Comparison of ENCODE assay signal across 7 cellular contexts in genomic region chr1:121224714-121225113, GRCh38. TPM values are rescaled to one million over a fixed set of nuclear protein-coding genes. Genes with fewer than 3 reads are reported as not detected.
DNase-seq lines count a peak whose midpoint lies in the region; ATAC-seq lines count a peak whose summit lies in the region.
"Not testable (repeated sequence)": the region's sequence is repeated elsewhere in the genome, so short reads cannot be mapped to it uniquely, and the experiment has no call there.

No MANE protein-coding gene starts in this region.

- not testable (repeated sequence) for H3K4me1 Mint-ChIP-seq in activated naive CD8-positive, alpha-beta T cell treated with anti-CD3 and anti-CD28 coated beads, Interleukin-2, amount 10 ng/mL, durations not matched to agents 7 days and 5 days; memory B cell

- H3K9me3 Mint-ChIP-seq in activated naive CD8-positive, alpha-beta T cell treated with anti-CD3 and anti-CD28 coated beads, Interleukin-2, amount 10 ng/mL, durations not matched to agents 7 days and 5 days; memory B cell: not testable (repeated sequence)

- DNase-seq in activated naive CD8-positive, alpha-beta T cell treated with anti-CD3 and anti-CD28 coated beads, Interleukin-2, amount 10 ng/mL, durations not matched to agents 7 days and 5 days; memory B cell (ENCODE audit: low spot score in 2 of 2): not testable (repeated sequence)

- not testable (repeated sequence) for H3K27ac Mint-ChIP-seq in activated naive CD8-positive, alpha-beta T cell treated with anti-CD3 and anti-CD28 coated beads, Interleukin-2, amount 10 ng/mL, durations not matched to agents 7 days and 5 days
- peak overlapping the region; percentile 81 for H3K27ac Mint-ChIP-seq in memory B cell

- not testable (repeated sequence) for H3K36me3 Mint-ChIP-seq in activated naive CD8-positive, alpha-beta T cell treated with anti-CD3 and anti-CD28 coated beads, Interleukin-2, amount 10 ng/mL, durations not matched to agents 7 days and 5 days; memory B cell

- POLR2A ChIA-PET in activated naive CD8-positive, alpha-beta T cell treated with anti-CD3 and anti-CD28 coated beads, Interleukin-2, amount 10 ng/mL, durations not matched to agents 7 days and 5 days (lab: Charles Lee), result not testable (repeated sequence)

- not testable (repeated sequence) for H3K4me3 Mint-ChIP-seq in activated naive CD8-positive, alpha-beta T cell treated with anti-CD3 and anti-CD28 coated beads, Interleukin-2, amount 10 ng/mL, durations not matched to agents 7 days and 5 days
- peak overlapping the region; percentile 16 for H3K4me3 Mint-ChIP-seq in memory B cell

- not testable (repeated sequence) for H3K27me3 Mint-ChIP-seq in activated naive CD8-positive, alpha-beta T cell treated with anti-CD3 and anti-CD28 coated beads, Interleukin-2, amount 10 ng/mL, durations not matched to agents 7 days and 5 days; memory B cell

- ATAC-seq in GM18870 (IDR thresholded peaks at IDR 0.05; ENCODE audit: unreplicated experiment) (peak; percentile 97), GM21367 (IDR thresholded peaks at IDR 0.05; ENCODE audit: unreplicated experiment) (peak; percentile 98), HG02678 (IDR thresholded peaks at IDR 0.05; ENCODE audit: unreplicated experiment) (peak; percentile 99), HG03097 (IDR thresholded peaks at IDR 0.05; ENCODE audit: low FRiP score, unreplicated experiment) (peak; percentile 98), HG03565 (IDR thresholded peaks at IDR 0.05; ENCODE audit: unreplicated experiment) (peak; percentile 97), memory B cell (ENCODE audit: low read depth) (peak; percentile 90)
- peak; percentile 90 for ATAC-seq in activated naive CD8-positive, alpha-beta T cell treated with anti-CD3 and anti-CD28 coated beads, Interleukin-2, amount 10 ng/mL, durations not matched to agents 7 days and 5 days (ENCODE audit: low read depth)

RNA-seq across cellular contexts. Expression of gene SRGAP2C, which starts 39.9 kb away (rescaled TPM):
- 10 to 100 TPM; 26.3 to 31.0 TPM for total RNA-seq in activated naive CD8-positive, alpha-beta T cell treated with anti-CD3 and anti-CD28 coated beads, Interleukin-2, amount 10 ng/mL, durations not matched to agents 7 days and 5 days

RNA-seq across cellular contexts. Expression of gene FAM72B, which starts 40.6 kb away (rescaled TPM):
- 10 to 100 TPM; 23.9 to 24.1 TPM for total RNA-seq in activated naive CD8-positive, alpha-beta T cell treated with anti-CD3 and anti-CD28 coated beads, Interleukin-2, amount 10 ng/mL, durations not matched to agents 7 days and 5 days
